ENCODE assay signal across 1 cellular context in genomic region chr12:113184900-113185179, GRCh38.
TF ChIP-seq lines count a peak whose summit lies in the region.

No MANE protein-coding gene starts in this region.

TF ChIP-seq in HepG2, 621 proteins besides CTCF, POLR2A, EP300 and RAD21 (continued from another document):
- 0 out of 2 replicates have a peak, but pooled peaks have one; percentile 40 for TF ChIP-seq MTF1 (CRISPR knock-in tag; IDR thresholded peaks at IDR 0.05)
- peak; percentile 89 for TF ChIP-seq NFYC (CRISPR knock-in tag; IDR thresholded peaks at IDR 0.05)
- TF ChIP-seq UBTF (CRISPR knock-in tag; IDR thresholded peaks at IDR 0.05), result no peak
- no peak for TF ChIP-seq ZNF230 (CRISPR knock-in tag; IDR thresholded peaks at IDR 0.05)
- TF ChIP-seq ZNF597 (CRISPR knock-in tag; IDR thresholded peaks at IDR 0.05), result no peak
- peak; percentile 66; the same call in 1 of the 2 replicates for TF ChIP-seq PRDM15 (CRISPR knock-in tag; IDR thresholded peaks at IDR 0.05)
- peak; percentile 66; the same call in 1 of the 2 replicates for TF ChIP-seq NKX3-1 (CRISPR knock-in tag; IDR thresholded peaks at IDR 0.05)
- peak; percentile 11; the same call in 1 of the 2 replicates for TF ChIP-seq GATAD1 (CRISPR knock-in tag; IDR thresholded peaks at IDR 0.05)
- TF ChIP-seq KAT7 (CRISPR knock-in tag; IDR thresholded peaks at IDR 0.05; ENCODE audit: borderline replicate concordance), result no peak
- peak; percentile 80 for TF ChIP-seq ZNF607 (CRISPR knock-in tag; IDR thresholded peaks at IDR 0.05; ENCODE audit: borderline replicate concordance)
- TF ChIP-seq GABPB1 (CRISPR knock-in tag; IDR thresholded peaks at IDR 0.05), result peak; percentile 86; the same call in 1 of the 2 replicates
- TF ChIP-seq ZNF841 (CRISPR knock-in tag; IDR thresholded peaks at IDR 0.05; ENCODE audit: borderline replicate concordance), result no peak
- peak; percentile 61 for TF ChIP-seq SRSF1 (optimal IDR thresholded peaks at IDR 0.05; ENCODE audit: low read depth, low read length)
- no peak for TF ChIP-seq SRSF4 (IDR thresholded peaks at IDR 0.05; ENCODE audit: low read depth, low read length, poor library complexity, severe bottlenecking)
- TF ChIP-seq SRY (CRISPR knock-in tag; IDR thresholded peaks at IDR 0.05), result 0 out of 2 replicates have a peak, but pooled peaks have one; percentile 89
- TF ChIP-seq SAP130 (CRISPR knock-in tag; IDR thresholded peaks at IDR 0.05; ENCODE audit: low read depth), result peak; percentile 88
- no peak for TF ChIP-seq ZNF12 (CRISPR knock-in tag; IDR thresholded peaks at IDR 0.05)
- TF ChIP-seq NR0B2 (CRISPR knock-in tag; IDR thresholded peaks at IDR 0.05), result 0 out of 2 replicates have a peak, but pooled peaks have one; percentile 8
- peak; percentile 84 for TF ChIP-seq ZNF232 (CRISPR knock-in tag; IDR thresholded peaks at IDR 0.05; ENCODE audit: borderline replicate concordance)
- TF ChIP-seq MEIS2 (CRISPR knock-in tag; IDR thresholded peaks at IDR 0.05), result peak; percentile 48; the same call in 1 of the 2 replicates
- 0 out of 2 replicates have a peak, but pooled peaks have one; percentile 6 for TF ChIP-seq HOXA5 (CRISPR knock-in tag; IDR thresholded peaks at IDR 0.05)
- no peak; the same call in 1 of the 2 replicates for TF ChIP-seq TFDP1 (CRISPR knock-in tag; IDR thresholded peaks at IDR 0.05; ENCODE audit: borderline replicate concordance)
- TF ChIP-seq ZFAT (CRISPR knock-in tag; conservative IDR thresholded peaks at IDR 0.05), result 0 out of 2 replicates have a peak, but pooled peaks have one; percentile 79
- peak; percentile 40; the same call in 1 of the 2 replicates for TF ChIP-seq ZNF879 (CRISPR knock-in tag; IDR thresholded peaks at IDR 0.05)
- no peak for TF ChIP-seq CENPX (CRISPR knock-in tag; IDR thresholded peaks at IDR 0.05)
- no peak for TF ChIP-seq GLMP (CRISPR knock-in tag; IDR thresholded peaks at IDR 0.05; ENCODE audit: borderline replicate concordance)
- 0 out of 2 replicates have a peak, but pooled peaks have one; percentile 3 for TF ChIP-seq PCBP1 (IDR thresholded peaks at IDR 0.05; ENCODE audit: borderline replicate concordance, low read depth, low read length)
- TF ChIP-seq SIN3A (IDR thresholded peaks at IDR 0.05; ENCODE audit: borderline replicate concordance, low read depth, low read length), result 0 out of 2 replicates have a peak, but pooled peaks have one; percentile 18
- TF ChIP-seq AHDC1 (CRISPR knock-in tag; IDR thresholded peaks at IDR 0.05; ENCODE audit: borderline replicate concordance), result 0 out of 2 replicates have a peak, but pooled peaks have one; percentile 24
- no peak for TF ChIP-seq TRIM22 (IDR thresholded peaks at IDR 0.05)
- TF ChIP-seq THAP8 (CRISPR knock-in tag; IDR thresholded peaks at IDR 0.05; ENCODE audit: borderline replicate concordance), result peak; percentile 67; the same call in 1 of the 2 replicates
- peak; percentile 73; the same call in 1 of the 2 replicates for TF ChIP-seq NFE2L1 (CRISPR knock-in tag; IDR thresholded peaks at IDR 0.05; ENCODE audit: borderline replicate concordance)
- 0 out of 2 replicates have a peak, but pooled peaks have one; percentile 16 for TF ChIP-seq ZBTB43 (CRISPR knock-in tag; conservative IDR thresholded peaks at IDR 0.05)
- no peak for TF ChIP-seq REXO4 (CRISPR knock-in tag; IDR thresholded peaks at IDR 0.05; ENCODE audit: borderline replicate concordance)
TF ChIP-seq in HepG2: peak in this region for 44.
